ENCODE assay signal across 12 cellular contexts in genomic region chr19:10433131-10433536, GRCh38. TPM values are rescaled to one million over a fixed set of nuclear protein-coding genes. Genes with fewer than 3 reads are reported as not detected.
DNase-seq lines count a peak whose midpoint lies in the region; ATAC-seq and TF ChIP-seq lines count a peak whose summit lies in the region.
"Had no signal": no experiment of that assay in that cellular context is flagged by ENCODE, and none has a peak within 500 bp of the region (broad histone marks: within the 10 kb centered on the region; RNA-seq: fewer than 3 reads in every experiment).

No MANE protein-coding gene starts in this region.

- no peak for TF ChIP-seq CTCF in heart left ventricle (IDR thresholded peaks at IDR 0.05)
- TF ChIP-seq CTCF in right atrium auricular region (IDR thresholded peaks at IDR 0.05): no peak
- no peak for TF ChIP-seq CTCF in upper lobe of right lung (IDR thresholded peaks at IDR 0.05)

- peaks cover 2 to 5% of the 10 kb centered on the region in 2 donors for H3K36me3 Mint-ChIP-seq in activated T-cell treated with anti-CD3 and anti-CD28 coated beads, Interleukin-2, amount 50 U/mL, for 72 hours (ENCODE audit: insufficient read depth in 2 of 2)
- peaks cover 0 to 17% (median 0%) of the 10 kb centered on the region in 5 donors for H3K36me3 Mint-ChIP-seq in naive thymus-derived CD4-positive, alpha-beta T cell

- POLR2A ChIA-PET in naive thymus-derived CD4-positive, alpha-beta T cell (lab: Charles Lee): no interaction called here

- H3K27ac ChIP-seq in heart left ventricle (peak overlapping the region; percentile 10 to 84 (median 66)), right atrium auricular region (no peak overlapping the region), upper lobe of right lung (peak overlapping the region; percentile 74)
- no peak overlapping the region for H3K27ac ChIP-seq in naive thymus-derived CD4-positive, alpha-beta T cell (ENCODE audit: low read depth, low read length)

- H3K4me1 ChIP-seq in heart left ventricle (peaks cover 0 to 38% (median 20%) of the 10 kb centered on the region in 12 donors), right atrium auricular region (peaks cover 0 to 30% of the 10 kb centered on the region in 2 donors), upper lobe of right lung (peaks cover 20% of the 10 kb centered on the region)
- H3K4me1 ChIP-seq in naive thymus-derived CD4-positive, alpha-beta T cell (ENCODE audit: control insufficient read depth in 2 of 2, insufficient read depth in 2 of 2, low read length in 2 of 2): peaks cover 16 to 23% of the 10 kb centered on the region in 2 donors

- intact Hi-C loops in heart left ventricle (cut with DNase I): no loop called here
- intact Hi-C loops in naive thymus-derived CD4-positive, alpha-beta T cell (cut with micrococcal nuclease): loop anchor here in 1 of 2 donors (5.0 kb wide), 1 partner anchor 44 kb away; no protein-coding TSS in a partner anchor
- intact Hi-C loops in upper lobe of right lung (cut with DNase I): no loop called here

- peaks cover 34% of the 10 kb centered on the region for H3K27me3 Mint-ChIP-seq in activated T-cell treated with anti-CD3 and anti-CD28 coated beads, Interleukin-2, amount 50 U/mL, for 72 hours (ENCODE audit: low read depth)
- peaks cover 22 to 35% (median 30%) of the 10 kb centered on the region in 5 donors for H3K27me3 Mint-ChIP-seq in naive thymus-derived CD4-positive, alpha-beta T cell

- H3K9me3 ChIP-seq in heart left ventricle (no peaks in the 10 kb centered on the region), right atrium auricular region (no peaks in the 10 kb centered on the region), upper lobe of right lung (no peaks in the 10 kb centered on the region)
- no peaks in the 10 kb centered on the region for H3K9me3 ChIP-seq in naive thymus-derived CD4-positive, alpha-beta T cell (ENCODE audit: control insufficient read depth in 2 of 3, low read length in 3 of 3)
- H3K9me3 ChIP-seq: sigmoid colon, vagina had no signal

- CTCF ChIA-PET in naive thymus-derived CD4-positive, alpha-beta T cell (lab: Charles Lee): interaction anchor here (1.2 kb wide), 1 partner anchor 28 kb away, joined by 3 read pairs; no protein-coding TSS in a partner anchor

- H3K4me3 Mint-ChIP-seq in activated T-cell treated with anti-CD3 and anti-CD28 coated beads, Interleukin-2, amount 50 U/mL, for 72 hours: peak overlapping the region; percentile 32 to 64
- H3K4me3 Mint-ChIP-seq in naive thymus-derived CD4-positive, alpha-beta T cell: peak overlapping the region; percentile 7 to 90 (median 58)

- H3K4me3 ChIP-seq in heart left ventricle (peak overlapping the region in 4 of 12 donors; percentile 4 to 94 (median 70)), right atrium auricular region (no peak overlapping the region), upper lobe of right lung (peak overlapping the region; percentile 86)
- no peak overlapping the region for H3K4me3 ChIP-seq in naive thymus-derived CD4-positive, alpha-beta T cell (ENCODE audit: low read length)

- no peaks in the 10 kb centered on the region for H3K9me3 Mint-ChIP-seq in activated T-cell treated with anti-CD3 and anti-CD28 coated beads, Interleukin-2, amount 50 U/mL, for 72 hours
- H3K9me3 Mint-ChIP-seq in naive thymus-derived CD4-positive, alpha-beta T cell: peaks cover 0 to under 1% (median 0%) of the 10 kb centered on the region in 11 donors

- ATAC-seq in heart left ventricle (peak; percentile 1 to 14 (median 8)), upper lobe of right lung (no peak), GM19463 (IDR thresholded peaks at IDR 0.05; ENCODE audit: unreplicated experiment) (no peak)
- peak; percentile 42 to 61 for ATAC-seq in activated T-cell treated with anti-CD3 and anti-CD28 coated beads, Interleukin-2, amount 50 U/mL, for 72 hours (replicated peaks in 1 of 2)
- ATAC-seq in naive thymus-derived CD4-positive, alpha-beta T cell: no peak

- TF ChIP-seq POLR2A in heart left ventricle (IDR thresholded peaks at IDR 0.05): no peak

- H3K27ac Mint-ChIP-seq in activated T-cell treated with anti-CD3 and anti-CD28 coated beads, Interleukin-2, amount 50 U/mL, for 72 hours: no peak overlapping the region
- peak overlapping the region in 3 of 9 donors; percentile 6 to 53 (median 50) for H3K27ac Mint-ChIP-seq in naive thymus-derived CD4-positive, alpha-beta T cell

- peaks cover 0 to 9% (median 0%) of the 10 kb centered on the region in 9 donors for H3K27me3 ChIP-seq in heart left ventricle
- no peaks in the 10 kb centered on the region for H3K27me3 ChIP-seq in right atrium auricular region
- peaks cover 0 to 9% of the 10 kb centered on the region in 2 donors for H3K27me3 ChIP-seq in naive thymus-derived CD4-positive, alpha-beta T cell (ENCODE audit: control insufficient read depth in 2 of 2, insufficient read depth in 2 of 2, low read length in 2 of 2)
- no peaks in the 10 kb centered on the region for H3K27me3 ChIP-seq in upper lobe of right lung
- H3K27me3 ChIP-seq: sigmoid colon, vagina had no signal

- peaks cover 55% of the 10 kb centered on the region for H3K4me1 Mint-ChIP-seq in activated T-cell treated with anti-CD3 and anti-CD28 coated beads, Interleukin-2, amount 50 U/mL, for 72 hours (ENCODE audit: low read depth)
- peaks cover 17 to 59% (median 26%) of the 10 kb centered on the region in 7 donors for H3K4me1 Mint-ChIP-seq in naive thymus-derived CD4-positive, alpha-beta T cell

- H3K36me3 ChIP-seq in heart left ventricle (peaks cover 0 to under 1% (median 0%) of the 10 kb centered on the region in 9 donors), right atrium auricular region (no peaks in the 10 kb centered on the region), upper lobe of right lung (no peaks in the 10 kb centered on the region)
- H3K36me3 ChIP-seq in naive thymus-derived CD4-positive, alpha-beta T cell (ENCODE audit: control insufficient read depth in 2 of 3, insufficient read depth in 3 of 3, low read length in 3 of 3): no peaks in the 10 kb centered on the region
- H3K36me3 ChIP-seq: sigmoid colon, vagina had no signal

- WGBS in heart left ventricle, 4 donors: 84 to 94% (median 91%) methylated on average over 7 to 10 of the region's 10 CpGs

- DNase-seq in heart left ventricle: no peak
- no peak for DNase-seq in right atrium auricular region (ENCODE audit: low spot score)
- peak; percentile 44 to 59 for DNase-seq in activated T-cell treated with anti-CD3 and anti-CD28 coated beads, Interleukin-2, amount 50 U/mL, for 72 hours
- no peak for DNase-seq in naive thymus-derived CD4-positive, alpha-beta T cell
- DNase-seq in upper lobe of right lung: no peak
- DNase-seq in amniotic stem cell (lab: John Stamatoyannopoulos, UW): no peak
- no peak for DNase-seq in activated gamma-delta T cell (lab: John Stamatoyannopoulos, UW)
- DNase-seq: erythroblast, NCI-H2227 treated with DMSO at 0.1 percent for 48 hours, sigmoid colon had no signal

RNA-seq across cellular contexts. Expression of gene PDE4A, which starts 12.8 kb away (rescaled TPM):
- total RNA-seq in heart left ventricle (10 to 100 TPM in 8 of 9 donors, 1 to 10 TPM in 1; 9.3 to 33.3 (median 17.3) TPM), right atrium auricular region (1 to 10 TPM; 9.4 to 9.9 TPM), upper lobe of right lung (35.5 TPM)
- polyA plus RNA-seq in heart left ventricle: 10 to 100 TPM in 1 of 2 donors, 1 to 10 TPM in 1; 5.2 to 11.2 TPM
- total RNA-seq in activated T-cell treated with anti-CD3 and anti-CD28 coated beads, Interleukin-2, amount 50 U/mL, for 72 hours: 10 to 100 TPM; 21.8 to 36.8 TPM
- total RNA-seq in naive thymus-derived CD4-positive, alpha-beta T cell: 10 to 100 TPM in 2 of 5 experiments, 1 to 10 TPM in 2, under 1 TPM in 1; 0.59 to 51.8 (median 5.0) TPM
- polyA plus RNA-seq in naive thymus-derived CD4-positive, alpha-beta T cell: 1 to 10 TPM in 1 of 2 donors, under 1 TPM in 1; 0.47 to 2.0 TPM

RNA-seq across cellular contexts. Expression of gene CDC37, which starts 29.8 kb away (rescaled TPM):
- total RNA-seq in heart left ventricle (100 to 1,000 TPM; 108 to 189 (median 138) TPM), right atrium auricular region (100 to 1,000 TPM; 130 to 131 TPM), upper lobe of right lung (154 TPM)
- 100 to 1,000 TPM; 199 to 282 TPM for polyA plus RNA-seq in heart left ventricle
- total RNA-seq in activated T-cell treated with anti-CD3 and anti-CD28 coated beads, Interleukin-2, amount 50 U/mL, for 72 hours: 100 to 1,000 TPM; 128 to 137 TPM
- total RNA-seq in naive thymus-derived CD4-positive, alpha-beta T cell: 100 to 1,000 TPM; 169 to 229 (median 180) TPM
- polyA plus RNA-seq in naive thymus-derived CD4-positive, alpha-beta T cell: 10 to 100 TPM; 62.8 to 99.2 TPM

RNA-seq across cellular contexts. Expression of gene TYK2, which starts 52.8 kb away (rescaled TPM):
- 10 to 100 TPM; 37.7 to 86.3 (median 55.3) TPM for total RNA-seq in heart left ventricle
- 100 to 1,000 TPM in 1 of 2 donors, 10 to 100 TPM in 1; 71.7 to 100 TPM for polyA plus RNA-seq in heart left ventricle
- 10 to 100 TPM; 31.7 to 58.8 TPM for total RNA-seq in right atrium auricular region
- 100 to 1,000 TPM; 174 to 222 TPM for total RNA-seq in activated T-cell treated with anti-CD3 and anti-CD28 coated beads, Interleukin-2, amount 50 U/mL, for 72 hours
- total RNA-seq in naive thymus-derived CD4-positive, alpha-beta T cell: 100 to 1,000 TPM; 224 to 346 (median 284) TPM
- 10 to 100 TPM; 45.4 to 55.6 TPM for polyA plus RNA-seq in naive thymus-derived CD4-positive, alpha-beta T cell
- total RNA-seq in upper lobe of right lung: 140 TPM

Comparison
In these comparisons a context has a peak if more than half of its experiments do, and no peak if none do; other contexts are left out.
1. H3K27ac ChIP-seq: peak in heart left ventricle (12 of 12) and upper lobe of right lung (single experiment); none in right atrium auricular region (0 of 2) and naive thymus-derived CD4-positive, alpha-beta T cell (single experiment).
2. ATAC-seq: peak in heart left ventricle (4 of 4) and activated T-cell treated with anti-CD3 and anti-CD28 coated beads, Interleukin-2, amount 50 U/mL, for 72 hours (2 of 2); none in naive thymus-derived CD4-positive, alpha-beta T cell (single experiment), upper lobe of right lung (single experiment) and GM19463 (single experiment).
3. DNase-seq: peak in activated T-cell treated with anti-CD3 and anti-CD28 coated beads, Interleukin-2, amount 50 U/mL, for 72 hours (2 of 2); none in heart left ventricle (0 of 5), right atrium auricular region (single experiment), naive thymus-derived CD4-positive, alpha-beta T cell (0 of 9), upper lobe of right lung (single experiment), amniotic stem cell (single experiment) and activated gamma-delta T cell (single experiment).